In the genomic region with DNA sequence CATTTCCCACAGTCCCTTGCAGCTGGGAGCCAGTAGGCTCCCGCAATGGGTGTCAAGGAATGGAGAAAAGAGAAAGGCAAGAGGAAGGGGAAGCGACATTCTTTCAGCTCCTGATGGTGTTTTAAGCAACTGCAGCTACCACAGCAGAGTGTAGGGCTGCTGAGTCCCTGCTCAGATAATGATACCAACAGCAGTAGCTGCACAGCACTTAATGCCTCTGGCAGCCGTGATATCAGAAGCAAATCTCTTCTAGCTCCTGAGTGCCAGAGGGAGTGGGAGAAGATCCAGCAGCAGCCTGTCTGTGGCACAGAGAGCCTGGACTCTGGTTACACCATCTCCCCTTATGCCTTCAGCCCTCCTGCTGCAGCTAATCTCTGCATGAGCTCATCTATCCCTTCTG, we compare ENCODE assay signal across 7 cellular contexts.
DNase-seq lines count a peak whose midpoint lies in the region; FAIRE-seq and TF ChIP-seq lines count a peak whose summit lies in the region.
"Not testable (repeated sequence)": the region's sequence is repeated elsewhere in the genome, so short reads cannot be mapped to it uniquely, and the experiment has no call there.

No MANE protein-coding gene starts in this region.

- H4K20me1 ChIP-seq in SK-N-SH (ENCODE audit: insufficient read depth); H1 (replicated peaks in 1 of 2; ENCODE audit: control insufficient read depth in 1 of 2, insufficient read depth in 2 of 2, low read length in 2 of 2): not testable (repeated sequence)

- H3K23ac ChIP-seq in H1 (ENCODE audit: insufficient read length); mesendoderm (ENCODE audit: low read length): not testable (repeated sequence)

- not testable (repeated sequence) for H2BK5ac ChIP-seq in H1 (ENCODE audit: low read depth, low read length); mesendoderm (ENCODE audit: low read length)

- H4K5ac ChIP-seq in H1 (ENCODE audit: insufficient read length, low read depth, low read length); mesendoderm (ENCODE audit: low read length): not testable (repeated sequence)

- H2BK120ac ChIP-seq in H1 (replicated peaks; ENCODE audit: low read depth, low read length); mesendoderm (ENCODE audit: low read depth, low read length): not testable (repeated sequence)

- 26% methylated on average over 3 of the region's 3 CpGs for WGBS in SK-N-SH (ENCODE audit: low lambda C conversion rate)
- WGBS in H1 (ENCODE audit: extremely low coverage in 1 of 2, insufficient coverage in 1 of 2, insufficient read length in 1 of 2, insufficient replicate concordance in 2 of 2, low coverage in 1 of 2, low lambda C conversion rate in 2 of 2, missing lambda C conversion rate in 1 of 2), 2 experiments: 90% methylated on average over 3 of the region's 3 CpGs; no CpG with 5 or more reads in 1 of the 2 experiments
- no CpG with 5 or more reads among the region's 3 CpGs for WGBS in mesendoderm (ENCODE audit: extremely low coverage, insufficient coverage, low lambda C conversion rate)

- H3F3A ChIP-seq in SK-N-SH (replicated peaks; ENCODE audit: insufficient read depth): not testable (repeated sequence)

- H3K9me2 ChIP-seq in SK-N-SH: not testable (repeated sequence)

- not testable (repeated sequence) for TF ChIP-seq EP300 in SK-N-SH (IDR thresholded peaks at IDR 0.05; ENCODE audit: borderline replicate concordance in 1 of 2, low read depth in 1 of 2, low read length in 1 of 2); H1 (IDR thresholded peaks at IDR 0.05; ENCODE audit: borderline replicate concordance in 1 of 2, low read depth in 2 of 2, low read length in 2 of 2)

- not testable (repeated sequence) for TF ChIP-seq POLR2A in H1 (IDR thresholded peaks at IDR 0.05; ENCODE audit: control extremely low read depth in 1 of 2, low read depth in 2 of 2, low read length in 2 of 2)

- not testable (repeated sequence) for H3K56ac ChIP-seq in H1 (replicated peaks; ENCODE audit: insufficient read length, low read depth, low read length); mesendoderm (ENCODE audit: low read length)

- H3K18ac ChIP-seq in H1 (ENCODE audit: extremely low read depth, low read length): not testable (repeated sequence)
- peak overlapping the region; percentile 68 for H3K18ac ChIP-seq in mesendoderm (ENCODE audit: low read length)

- not testable (repeated sequence) for TF ChIP-seq RAD21 in SK-N-SH (IDR thresholded peaks at IDR 0.05; ENCODE audit: low read length); H1 (IDR thresholded peaks at IDR 0.05 in 1 of 2, conservative IDR thresholded peaks at IDR 0.05 in 1 of 2; ENCODE audit: low read depth in 2 of 2, low read length in 2 of 2)

- not testable (repeated sequence) for H3K4me2 ChIP-seq in SK-N-SH; H1 (ENCODE audit: insufficient read depth in 1 of 2, low read depth in 2 of 2, low read length in 2 of 2); mesendoderm (ENCODE audit: low read length)

- H3K23me2 ChIP-seq in H1 (ENCODE audit: low read depth, low read length): not testable (repeated sequence)

- peak overlapping the region; percentile 96 for H3K27ac ChIP-seq in A673 (ENCODE audit: low read depth, low read length, poor library complexity, severe bottlenecking)
- H3K27ac ChIP-seq in SJCRH30; H1 (ENCODE audit: low read depth, low read length); mesendoderm (ENCODE audit: low read depth, low read length): not testable (repeated sequence)
- peak overlapping the region in 1 of 2 experiments; percentile 69; a peak in 2 of 4 replicates for H3K27ac ChIP-seq in SK-N-SH (ENCODE audit: low read depth in 2 of 2, low read length in 1 of 2)

- FAIRE-seq in HTR-8/SVneo (lab: Jason Lieb, UNC): peak; percentile 28
- FAIRE-seq in H1 (lab: Jason Lieb, UNC): not testable (repeated sequence)

- peak; percentile 55 for DNase-seq in A673 (ENCODE audit: low spot score)
- not testable (repeated sequence) for DNase-seq in HTR-8/SVneo (ENCODE audit: insufficient read length, low spot score); H1 (ENCODE audit: low read depth in 1 of 2, low spot score in 2 of 2)
- peak; percentile 6 for DNase-seq in NCI-H226
- peak; percentile 38 to 57 for DNase-seq in SJCRH30
- DNase-seq in SK-N-SH: peak; percentile 50
- peak; percentile 71 for DNase-seq in mesendoderm

- H3K79me2 ChIP-seq in SK-N-SH (ENCODE audit: insufficient read depth); H1 (ENCODE audit: control insufficient read depth in 1 of 2, insufficient read depth in 2 of 2, low read length in 2 of 2); mesendoderm (ENCODE audit: control insufficient read depth, insufficient read depth, low read length): not testable (repeated sequence)

- not testable (repeated sequence) for H3K27me3 ChIP-seq in A673 (replicated peaks; ENCODE audit: insufficient read depth, low read depth, low read length, poor library complexity); SJCRH30; SK-N-SH (ENCODE audit: insufficient read depth); H1 (replicated peaks in 1 of 4; ENCODE audit: control insufficient read depth in 3 of 4, extremely low read depth in 1 of 4, insufficient read depth in 3 of 4, low read length in 3 of 4); mesendoderm (ENCODE audit: insufficient read depth, low read length, poor library complexity)

- not testable (repeated sequence) for H2BK15ac ChIP-seq in H1 (ENCODE audit: low read length); mesendoderm (replicated peaks; ENCODE audit: low read depth)

- H2AFZ ChIP-seq in SK-N-SH (ENCODE audit: low read depth); H1 (ENCODE audit: low read length): not testable (repeated sequence)

- H2AK5ac ChIP-seq in H1 (ENCODE audit: low read depth, low read length); mesendoderm (ENCODE audit: low read length): not testable (repeated sequence)

- not testable (repeated sequence) for H3K79me1 ChIP-seq in H1 (ENCODE audit: low read depth, low read length); mesendoderm (ENCODE audit: low read length)

- H4K8ac ChIP-seq in H1 (ENCODE audit: extremely low read depth, insufficient read depth, low read length); mesendoderm (ENCODE audit: low read depth, low read length): not testable (repeated sequence)

- H3K4me1 ChIP-seq in A673 (ENCODE audit: insufficient read depth, low read length, poor library complexity, severe bottlenecking) (peaks cover 56% of the 10 kb centered on the region), SJCRH30 (peaks cover 26% of the 10 kb centered on the region), SK-N-SH (ENCODE audit: control insufficient read depth in 1 of 2, insufficient read depth in 2 of 2, low read depth in 1 of 2, low read length in 1 of 2) (peaks cover 9 to 15% of the 10 kb centered on the region in 2 experiments; a peak in 3 of 4 replicates), H1 (replicated peaks in 1 of 4; ENCODE audit: control insufficient read depth in 3 of 4, insufficient read depth in 4 of 4, low read length in 3 of 4) (peaks cover 0 to 10% (median 2%) of the 10 kb centered on the region in 4 experiments; a peak in 5 of 7 replicates)
- H3K4me1 ChIP-seq in mesendoderm (ENCODE audit: control insufficient read depth, low read depth, low read length): not testable (repeated sequence)

- POLR2A ChIA-PET in A673 (lab: Charles Lee; ENCODE audit: low non-redundant PET); SK-N-SH (lab: Yijun Ruan, JAX); H1 (lab: Charles Lee; ENCODE audit: partially characterized antibody): not testable (repeated sequence)

- not testable (repeated sequence) for H4K91ac ChIP-seq in H1 (replicated peaks; ENCODE audit: insufficient read length, low read length)

- not testable (repeated sequence) for H3K9me3 ChIP-seq in A673 (ENCODE audit: low read depth, low read length, poor library complexity, severe bottlenecking); SJCRH30 (replicated peaks); SK-N-SH; H1 (ENCODE audit: insufficient read depth in 2 of 2, low read depth in 1 of 2, low read length in 1 of 2)

- CTCF ChIA-PET in A673 (lab: Charles Lee): interaction anchor here (1.6 kb wide), 1 partner anchor 9 kb away, joined by 3 read pairs; no protein-coding TSS in a partner anchor
- CTCF ChIA-PET in SK-N-SH (lab: Yijun Ruan, JAX): interaction anchor here (0.7 to 1.6 kb wide), 3 partner anchors 13 to 126 kb away, joined by 3 to 7 read pairs (median 3); no protein-coding TSS in a partner anchor
- CTCF ChIA-PET in H1 (lab: Charles Lee; ENCODE audit: partially characterized antibody): interaction anchor here (0.7 to 0.9 kb wide), 2 partner anchors 101 to 103 kb away, joined by 3 read pairs; no protein-coding TSS in a partner anchor

- H2BK12ac ChIP-seq in H1 (ENCODE audit: low read depth, low read length): not testable (repeated sequence)

- not testable (repeated sequence) for H3K36me3 ChIP-seq in A673 (ENCODE audit: insufficient read depth, low read length, poor library complexity, severe bottlenecking); SJCRH30; SK-N-SH (replicated peaks in 1 of 2; ENCODE audit: control insufficient read depth in 1 of 2, insufficient read depth in 2 of 2, low read length in 1 of 2); H1 (ENCODE audit: control insufficient read depth in 2 of 4, insufficient read depth in 4 of 4, low read length in 3 of 4); mesendoderm (ENCODE audit: control insufficient read depth, insufficient read depth, low read length)

- H3K9ac ChIP-seq in SK-N-SH; H1 (replicated peaks in 1 of 4; ENCODE audit: extremely low read depth in 1 of 4, low read depth in 3 of 4, low read length in 3 of 4); mesendoderm (ENCODE audit: low read length): not testable (repeated sequence)

- not testable (repeated sequence) for H3K14ac ChIP-seq in H1 (ENCODE audit: insufficient read length)

- H2BK20ac ChIP-seq in H1 (ENCODE audit: low read length): 0 out of 2 replicates have a peak overlapping the region, but pooled peaks have one; percentile 27

- not testable (repeated sequence) for H3K4ac ChIP-seq in H1 (replicated peaks; ENCODE audit: insufficient read length, low read depth, low read length)
- peak overlapping the region; percentile 2 for H3K4ac ChIP-seq in mesendoderm (ENCODE audit: low read depth, low read length)

- intact Hi-C loops in A673 (cut with micrococcal nuclease; ENCODE audit: unreplicated experiment): loop anchor here (10.0 kb wide), 1 partner anchor 341 kb away; no protein-coding TSS in a partner anchor

- not testable (repeated sequence) for TF ChIP-seq CTCF in A673 (conservative IDR thresholded peaks at IDR 0.05; ENCODE audit: low read depth, low read length); SK-N-SH (IDR thresholded peaks at IDR 0.05); H1 (IDR thresholded peaks at IDR 0.05; ENCODE audit: control extremely low read depth in 1 of 3, insufficient read depth in 1 of 3, low read depth in 1 of 3, low read length in 3 of 3)

- H3K4me3 ChIP-seq in A673 (ENCODE audit: low read depth, low read length, poor library complexity, severe bottlenecking); SJCRH30; SK-N-SH (ENCODE audit: low read depth in 2 of 2, low read length in 1 of 2); H1 (ENCODE audit: extremely low read depth in 1 of 4, insufficient read depth in 2 of 4, low read depth in 3 of 4, low read length in 4 of 4); mesendoderm (ENCODE audit: low read length): not testable (repeated sequence)

- not testable (repeated sequence) for BruUV-seq in A673 (replicated peaks; lab: Mats Ljungman, UMichigan)
